In genomic region chr1:89739013-89739843, GRCh38 we compare ENCODE assay signal across 9 cellular contexts.
DNase-seq lines count a peak whose midpoint lies in the region; ATAC-seq and TF ChIP-seq lines count a peak whose summit lies in the region.
"Had no signal": no experiment of that assay in that cellular context is flagged by ENCODE, and none has a peak within 500 bp of the region (broad histone marks: within the 10 kb centered on the region; RNA-seq: fewer than 3 reads in every experiment).

No MANE protein-coding gene starts in this region.

- peak; percentile 42 for DNase-seq in GM13976 (ENCODE audit: low spot score)
- DNase-seq in M059J (ENCODE audit: low read depth): peak; percentile 69
- peak; percentile 63 for DNase-seq in astrocyte of the hippocampus (ENCODE audit: low read depth, low spot score)
- DNase-seq in renal cortical epithelial cell (ENCODE audit: low read depth): peak; percentile 41
- DNase-seq in NCI-H446 treated with DMSO at 0.1 percent for 48 hours (lab: John Stamatoyannopoulos, UW): no peak
- no peak for DNase-seq in mucosa of gallbladder (ENCODE audit: low spot score)
- no peak for DNase-seq in NCI-H1417 (lab: John Stamatoyannopoulos, UW)

- no peak for TF ChIP-seq CTCF in GM13976 (IDR thresholded peaks at IDR 0.05; ENCODE audit: borderline replicate concordance, control extremely low read depth, extremely low read depth, insufficient read depth, missing control alignments)

- in situ Hi-C loops in GM13976 (cut with MboI; ENCODE audit: low sequenced_read_pairs, unreplicated experiment): no loop called here

- ATAC-seq in HG03571 (IDR thresholded peaks at IDR 0.05; ENCODE audit: unreplicated experiment): no peak
- ATAC-seq: gastroesophageal sphincter had no signal

Comparison
In these comparisons a context has a peak if more than half of its experiments do, and no peak if none do; other contexts are left out.
1. DNase-seq: peak in GM13976 (single experiment), M059J (single experiment), astrocyte of the hippocampus (single experiment) and renal cortical epithelial cell (single experiment); none in NCI-H446 treated with DMSO at 0.1 percent for 48 hours (single experiment), mucosa of gallbladder (single experiment) and NCI-H1417 (0 of 3).